8 cellular contexts compared by ENCODE assay signal in genomic region chr7:43985904-43986864, GRCh38. TPM values are rescaled to one million over a fixed set of nuclear protein-coding genes. Genes with fewer than 3 reads are reported as not detected.
DNase-seq lines count a peak whose midpoint lies in the region; ATAC-seq and TF ChIP-seq lines count a peak whose summit lies in the region.
"Not testable (repeated sequence)": the region's sequence is repeated elsewhere in the genome, so short reads cannot be mapped to it uniquely, and the experiment has no call there.

No MANE protein-coding gene starts in this region.

- not testable (repeated sequence) for TF ChIP-seq EP300 in sigmoid colon (IDR thresholded peaks at IDR 0.05)

- H3K4me1 ChIP-seq in mammary epithelial cell (ENCODE audit: insufficient read depth, low read length); iPS-15b (ENCODE audit: control insufficient read depth, insufficient read depth, low read length); sigmoid colon; aorta (ENCODE audit: control insufficient read depth in 1 of 2, insufficient read depth in 2 of 2, low read length in 2 of 2): not testable (repeated sequence)

- H3K9me3 ChIP-seq in mammary epithelial cell (replicated peaks; ENCODE audit: insufficient read depth, low read length); iPS-15b (ENCODE audit: control insufficient read depth, insufficient read depth, low read length); sigmoid colon; aorta (ENCODE audit: control insufficient read depth, low read length): not testable (repeated sequence)

- intact Hi-C loops in mammary epithelial cell (cut with micrococcal nuclease); sigmoid colon (cut with DNase I); aorta (cut with DNase I): not testable (repeated sequence)

- H4K20me1 ChIP-seq in mammary epithelial cell (ENCODE audit: insufficient read depth, low read length) = not testable (repeated sequence)

- H3K79me2 ChIP-seq in mammary epithelial cell (ENCODE audit: insufficient read depth, low read length) = not testable (repeated sequence)

- TF ChIP-seq CTCF in mammary epithelial cell (conservative IDR thresholded peaks at IDR 0.05 in 1 of 2, IDR thresholded peaks at IDR 0.05 in 1 of 2; ENCODE audit: extremely low read depth in 1 of 2, insufficient read depth in 1 of 2, low read depth in 1 of 2, low read length in 2 of 2) (peak; percentile 15 to 51), sigmoid colon (IDR thresholded peaks at IDR 0.05) (peak in 1 of 4 experiments; percentile 60)

- TF ChIP-seq POLR2A in sigmoid colon (IDR thresholded peaks at IDR 0.05) = not testable (repeated sequence)

- not testable (repeated sequence) for H3K4me2 ChIP-seq in mammary epithelial cell (ENCODE audit: insufficient read depth, low read depth, low read length)

- dilution Hi-C loops in mammary epithelial cell (cut with HindIII; ENCODE audit: low sequenced_read_pairs) = not testable (repeated sequence)

- 90% methylated on average over 5 of the region's 33 CpGs for WGBS in mammary epithelial cell (ENCODE audit: low coverage, missing lambda C conversion rate)
- WGBS in sigmoid colon, 2 donors = 34 to 41% methylated on average over 30 to 31 of the region's 33 CpGs
- 7 to 19% methylated on average over 22 to 31 of the region's 33 CpGs for WGBS in aorta, 2 donors

- not testable (repeated sequence) for H3K9ac ChIP-seq in mammary epithelial cell (ENCODE audit: insufficient read depth, low read length); iPS-15b (ENCODE audit: low read depth, low read length)

- not testable (repeated sequence) for H3K27ac ChIP-seq in mammary epithelial cell (ENCODE audit: insufficient read depth, low read depth, low read length); aorta (ENCODE audit: low read depth in 1 of 2, low read length in 2 of 2)
- H3K27ac ChIP-seq in sigmoid colon = peak overlapping the region in 2 of 4 donors; percentile 38 to 46

- H3K4me3 ChIP-seq in mammary epithelial cell (replicated peaks in 1 of 3; ENCODE audit: insufficient read depth in 1 of 3, low read depth in 2 of 3, low read length in 3 of 3); aorta (ENCODE audit: low read length in 2 of 2): not testable (repeated sequence)
- peak overlapping the region; percentile 49 for H3K4me3 ChIP-seq in iPS-15b (ENCODE audit: low read depth, low read length)
- H3K4me3 ChIP-seq in sigmoid colon = peak overlapping the region in 2 of 4 donors; percentile 17 to 19

- in situ Hi-C loops in mammary epithelial cell (cut with MboI; ENCODE audit: low sequenced_read_pairs in 2 of 2) = not testable (repeated sequence)

- DNase-seq in NCI-H2196 treated with DMSO at 0.1 percent for 48 hours (lab: John Stamatoyannopoulos, UW; ENCODE audit: unreplicated experiment) (peak; percentile 4), mammary epithelial cell (peak; percentile 47), sigmoid colon (peak; percentile 84), aorta (peak; percentile 75 to 85)
- peak; percentile 93 for DNase-seq in activated CD4-positive, alpha-beta T cell treated with anti-CD3 and anti-CD28 coated beads for 48 hours

- not testable (repeated sequence) for H3K36me3 ChIP-seq in mammary epithelial cell (ENCODE audit: insufficient read depth, low read length); iPS-15b (ENCODE audit: control insufficient read depth, insufficient read depth, low read length); sigmoid colon; aorta (ENCODE audit: control insufficient read depth in 1 of 2, insufficient read depth in 2 of 2, low read length in 1 of 2)

- not testable (repeated sequence) for H3K27me3 ChIP-seq in mammary epithelial cell (ENCODE audit: insufficient read depth, low read length); iPS-15b (ENCODE audit: control insufficient read depth, insufficient read depth, low read length); sigmoid colon; aorta (ENCODE audit: control insufficient read depth in 1 of 2, insufficient read depth in 2 of 2, low read length in 1 of 2)

- ATAC-seq in GM18511 (IDR thresholded peaks at IDR 0.05; ENCODE audit: unreplicated experiment) (peak; percentile 85), HG02870 (IDR thresholded peaks at IDR 0.05; ENCODE audit: unreplicated experiment) (peak; percentile 72), aorta (ENCODE audit: low FRiP score) (peak; percentile 74)

- BruUV-seq in mammary epithelial cell (replicated peaks; lab: Mats Ljungman, UMichigan) = not testable (repeated sequence)

- H2AFZ ChIP-seq in mammary epithelial cell (ENCODE audit: low read depth, low read length) = not testable (repeated sequence)

- CTCF ChIA-PET in mammary epithelial cell (lab: Charles Lee; ENCODE audit: low non-redundant PET) = not testable (repeated sequence)

RNA-seq across cellular contexts. Expression of gene SPDYE1, which starts 11.5 kb away (rescaled TPM):
- total RNA-seq in mammary epithelial cell (under 1 TPM in 1 of 2 donors, not detected in 1; under 0.01 TPM), sigmoid colon (not detected), aorta (not detected)
- polyA plus RNA-seq in mammary epithelial cell (not detected), sigmoid colon (not detected), aorta (under 1 TPM in 1 of 2 donors, not detected in 1; 0.05 TPM)
- not detected for polyA minus RNA-seq in mammary epithelial cell

RNA-seq across cellular contexts. Expression of gene DBNL, which starts 58.3 kb away (rescaled TPM):
- 10 to 100 TPM; 89.1 to 90.9 TPM for total RNA-seq in mammary epithelial cell
- 130 TPM for polyA plus RNA-seq in mammary epithelial cell
- polyA minus RNA-seq in mammary epithelial cell = 96.7 TPM
- total RNA-seq in sigmoid colon = 100 to 1,000 TPM in 1 of 4 donors, 10 to 100 TPM in 3; 76.7 to 124 (median 86.6) TPM
- 100 to 1,000 TPM in 2 of 3 donors, 10 to 100 TPM in 1; 91.9 to 149 (median 102) TPM for polyA plus RNA-seq in sigmoid colon
- total RNA-seq in aorta = 100 to 1,000 TPM in 1 of 2 donors, 10 to 100 TPM in 1; 96.1 to 105 TPM
- 10 to 100 TPM; 80.1 to 91.6 TPM for polyA plus RNA-seq in aorta

RNA-seq across cellular contexts. Expression of gene UBE2D4, which starts 59.9 kb away (rescaled TPM):
- total RNA-seq in mammary epithelial cell = 1 to 10 TPM; 3.9 to 7.7 TPM
- polyA plus RNA-seq in mammary epithelial cell = 8.7 TPM
- polyA minus RNA-seq in mammary epithelial cell = 8.8 TPM
- total RNA-seq in sigmoid colon = 10 to 100 TPM; 24.0 to 37.1 (median 28.5) TPM
- polyA plus RNA-seq in sigmoid colon = 10 to 100 TPM in 2 of 3 donors, 1 to 10 TPM in 1; 7.5 to 14.1 (median 13.8) TPM
- total RNA-seq in aorta = 10 to 100 TPM; 21.6 to 21.8 TPM
- 10 to 100 TPM; 20.0 to 40.1 TPM for polyA plus RNA-seq in aorta

Comparison
In these comparisons a context has a peak if more than half of its experiments do, and no peak if none do; other contexts are left out.
1. DNase-seq: peak in every context shown above with its lines; median percentile 93 in activated CD4-positive, alpha-beta T cell treated with anti-CD3 and anti-CD28 coated beads for 48 hours; 84 in sigmoid colon; 80 in aorta; 47 in mammary epithelial cell; 4 in NCI-H2196 treated with DMSO at 0.1 percent for 48 hours.